In the genomic region with DNA sequence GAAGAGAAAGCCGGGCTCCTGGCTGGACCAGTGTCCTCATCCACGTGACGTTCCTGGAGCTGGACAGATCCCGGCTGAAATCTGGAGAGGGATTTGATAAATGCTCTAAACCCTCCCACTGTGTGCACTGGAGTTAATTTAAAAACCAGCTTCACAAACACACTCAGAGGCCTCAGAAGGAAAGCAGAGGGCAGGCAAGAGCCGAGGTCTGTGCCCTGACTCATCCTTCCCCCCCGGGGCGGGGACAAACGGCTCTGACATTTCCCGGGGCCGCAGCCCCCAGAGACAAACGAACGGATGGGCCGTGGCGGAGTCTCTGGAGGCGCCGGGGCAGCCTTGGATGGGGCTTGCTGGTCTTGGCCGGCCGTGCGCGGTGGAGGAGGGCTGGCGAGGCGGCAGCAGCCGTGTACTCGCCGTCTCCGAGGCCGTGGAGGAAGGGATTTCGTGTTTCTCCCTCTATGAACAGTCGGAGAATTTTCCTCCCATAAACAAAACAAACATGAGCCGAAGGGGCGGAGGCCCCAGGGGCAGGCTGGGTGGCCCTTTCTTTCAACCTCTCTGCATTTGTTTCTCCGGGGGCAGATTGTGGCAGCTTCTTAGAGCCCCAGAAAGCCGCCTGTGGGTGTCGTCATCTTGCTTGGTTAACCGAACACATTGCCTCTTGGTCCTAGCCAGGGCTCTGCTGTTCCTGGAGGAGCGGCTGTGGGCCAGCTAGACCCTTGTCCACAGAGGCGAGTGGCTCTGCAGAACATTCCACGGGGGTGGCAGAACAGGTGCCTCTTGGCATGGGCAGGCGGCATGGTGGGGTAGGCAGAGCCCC, we compare ENCODE assay signal across 8 cellular contexts.
A peak's percentile ranks its signal among the peaks of the same experiment; 100 is the strongest.
DNase-seq lines count a peak whose midpoint lies in the region; ATAC-seq and TF ChIP-seq lines count a peak whose summit lies in the region.

No MANE protein-coding gene starts in this region.

- no peak overlapping the region for H4K91ac ChIP-seq in mesenchymal stem cell (ENCODE audit: low read length)

- peak overlapping the region; percentile 72 for H3K4me3 Mint-ChIP-seq in HFFc6

- no peak overlapping the region for H4K8ac ChIP-seq in mesenchymal stem cell (ENCODE audit: low read length)

- peaks cover 8% of the 10 kb centered on the region; the same call in 1 of the 2 replicates for H3K27me3 Mint-ChIP-seq in HFFc6 (ENCODE audit: insufficient read depth)

- H3K36me3 ChIP-seq in ectodermal cell (ENCODE audit: control insufficient read depth, insufficient read depth, low read length) (no peaks in the 10 kb centered on the region), mesenchymal stem cell (ENCODE audit: control insufficient read depth in 1 of 2, insufficient read depth in 2 of 2, low read depth in 1 of 2, low read length in 2 of 2) (no peaks in the 10 kb centered on the region)

- H2AK5ac ChIP-seq in mesenchymal stem cell (ENCODE audit: low read length, severe bottlenecking) = no peak overlapping the region

- H3K9me3 Mint-ChIP-seq in HFFc6 = peaks cover 14% of the 10 kb centered on the region

- H3K27ac Mint-ChIP-seq in HFFc6 = no peak overlapping the region

- H3K79me1 ChIP-seq in mesenchymal stem cell (replicated peaks; ENCODE audit: low read length, poor library complexity, severe bottlenecking) = no peaks in the 10 kb centered on the region

- TF ChIP-seq CTCF in HFFc6 (IDR thresholded peaks at IDR 0.05) = no peak

- no peak overlapping the region for H2BK12ac ChIP-seq in mesenchymal stem cell (ENCODE audit: low read length in 2 of 2)

- H3K4me2 ChIP-seq in mesenchymal stem cell (ENCODE audit: low read length, poor library complexity, severe bottlenecking) = peak overlapping the region; percentile 84

- H3K4ac ChIP-seq in mesenchymal stem cell (ENCODE audit: low read depth in 1 of 2, low read length in 2 of 2) = no peak overlapping the region

- peak; percentile 11 for DNase-seq in HFFc6
- DNase-seq in activated CD4-positive, alpha-beta T cell treated with anti-CD3 and anti-CD28 coated beads for 4 hours = peak; percentile 7 to 35
- DNase-seq in mesenchymal stem cell = peak; percentile 51
- peak; percentile 25 to 31 for DNase-seq in stimulated activated CD8-positive, alpha-beta memory T cell treated with anti-CD3 and anti-CD28 coated beads, Interleukin-2, amount 100 ng/mL, for 1 hour (ENCODE audit: low read depth in 2 of 2)
- DNase-seq in SKM-1 (lab: John Stamatoyannopoulos, UW; ENCODE audit: unreplicated experiment) = no peak

- 15 to 17% methylated on average over 39 of the region's 39 CpGs for WGBS in ectodermal cell, 2 experiments
- WGBS in mesenchymal stem cell = 14% methylated on average over 37 of the region's 39 CpGs

- H3K9ac ChIP-seq in mesenchymal stem cell (ENCODE audit: low read length) = peak overlapping the region; percentile 85

- H3K27ac ChIP-seq in ectodermal cell (ENCODE audit: insufficient read depth, low read depth, low read length, poor library complexity, severe bottlenecking) (no peak overlapping the region), mesenchymal stem cell (ENCODE audit: low read length, poor library complexity, severe bottlenecking) (no peak overlapping the region)

- H3K36me3 Mint-ChIP-seq in HFFc6 (ENCODE audit: low read depth) = no peaks in the 10 kb centered on the region

- H3K14ac ChIP-seq in mesenchymal stem cell (ENCODE audit: low read length in 2 of 2) = no peak overlapping the region

- no peak overlapping the region for H2BK120ac ChIP-seq in mesenchymal stem cell (ENCODE audit: low read depth, low read length)

- no peak overlapping the region for H3K18ac ChIP-seq in mesenchymal stem cell (ENCODE audit: low read depth in 1 of 2, low read length in 2 of 2)

- peaks cover 14% of the 10 kb centered on the region for H3K4me1 ChIP-seq in ectodermal cell (ENCODE audit: control insufficient read depth, insufficient read depth, low read length)
- peaks cover 6% of the 10 kb centered on the region for H3K4me1 ChIP-seq in mesenchymal stem cell (ENCODE audit: control insufficient read depth, insufficient read depth, low read depth, low read length)

- no peak for ATAC-seq in HG02970 (IDR thresholded peaks at IDR 0.05; ENCODE audit: low FRiP score, unreplicated experiment)
- ATAC-seq in HG03025 (IDR thresholded peaks at IDR 0.05; ENCODE audit: low FRiP score, unreplicated experiment) = no peak

- H3K27me3 ChIP-seq in ectodermal cell (ENCODE audit: control insufficient read depth, insufficient read depth, low read length, poor library complexity, severe bottlenecking) (peaks cover 19% of the 10 kb centered on the region), mesenchymal stem cell (ENCODE audit: control insufficient read depth in 1 of 2, insufficient read depth in 1 of 2, low read length in 2 of 2) (peaks cover 5 to 6% of the 10 kb centered on the region in 2 experiments)

- H3K9me3 ChIP-seq in ectodermal cell (ENCODE audit: control insufficient read depth, low read length) (no peaks in the 10 kb centered on the region), mesenchymal stem cell (ENCODE audit: control insufficient read depth, low read length) (no peaks in the 10 kb centered on the region)

- no peak overlapping the region for H2BK5ac ChIP-seq in mesenchymal stem cell (ENCODE audit: low read depth, low read length, poor library complexity, severe bottlenecking)

- peak overlapping the region; percentile 12 for H2BK15ac ChIP-seq in mesenchymal stem cell (ENCODE audit: low read depth, poor library complexity, severe bottlenecking)

- peak overlapping the region; percentile 25 for H3K4me3 ChIP-seq in ectodermal cell (ENCODE audit: insufficient read depth, low read depth, low read length)
- peak overlapping the region; percentile 40 to 74 for H3K4me3 ChIP-seq in mesenchymal stem cell (ENCODE audit: insufficient read depth in 1 of 2, low read depth in 1 of 2, low read length in 2 of 2)

- H2AFZ ChIP-seq in mesenchymal stem cell (ENCODE audit: low read depth, low read length) = peak overlapping the region; percentile 29

- no peaks in the 10 kb centered on the region for H3K4me1 Mint-ChIP-seq in HFFc6 (ENCODE audit: low read depth)

- H3K23ac ChIP-seq in mesenchymal stem cell (ENCODE audit: low read length in 2 of 2) = no peak overlapping the region
